Comparison of ENCODE assay signal across 10 cellular contexts in the genomic region with DNA sequence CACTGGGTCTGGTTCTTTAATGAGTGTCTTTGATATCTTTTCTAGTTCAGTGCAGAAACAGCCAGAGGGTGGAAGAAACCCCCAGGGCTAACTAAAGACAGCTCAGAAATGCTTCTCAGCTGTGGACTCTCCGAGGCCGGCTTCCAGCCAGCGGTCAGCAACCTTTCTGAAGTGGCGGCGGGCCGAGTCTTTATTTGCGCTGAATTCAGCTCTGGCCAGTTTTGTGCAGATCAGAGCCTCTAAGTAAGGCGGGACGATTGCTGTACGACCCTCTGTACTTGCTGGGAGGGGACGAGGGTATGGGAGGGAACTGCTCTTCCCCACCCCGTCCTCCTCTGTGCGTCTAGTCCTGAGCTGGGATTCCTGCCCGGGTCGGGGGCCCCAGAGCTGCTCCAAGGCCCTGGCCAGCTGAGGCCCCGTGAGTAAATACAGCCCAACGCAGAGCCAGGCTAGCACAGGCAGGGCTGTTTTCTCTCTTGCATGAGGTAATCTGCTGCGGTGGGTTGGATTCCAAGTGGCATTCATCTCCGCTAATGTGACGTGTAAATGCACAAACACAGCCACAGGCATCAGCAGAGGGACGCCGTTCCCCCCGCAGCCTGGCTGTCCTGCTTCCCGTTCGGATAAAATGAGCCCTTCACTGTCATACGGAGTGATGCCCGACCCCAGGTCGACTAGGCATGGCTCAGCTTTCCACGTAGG.
DNase-seq lines count a peak whose midpoint lies in the region; ATAC-seq, FAIRE-seq and TF ChIP-seq lines count a peak whose summit lies in the region.
"Had no signal": no experiment of that assay in that cellular context is flagged by ENCODE, and none has a peak within 500 bp of the region (broad histone marks: within the 10 kb centered on the region; RNA-seq: fewer than 3 reads in every experiment).

No MANE protein-coding gene starts in this region.

- H3K36me3 Mint-ChIP-seq in WTC11 (peaks cover 8% of the 10 kb centered on the region), HFFc6 (ENCODE audit: low read depth) (peaks cover 10% of the 10 kb centered on the region; the same call in 1 of the 2 replicates)

- H3K27me3 ChIP-seq in BE2C (no peaks in the 10 kb centered on the region), cardiac muscle cell (no peaks in the 10 kb centered on the region), trophoblast cell (ENCODE audit: insufficient read depth, low read length) (no peaks in the 10 kb centered on the region)

- peak overlapping the region; percentile 14 for H2BK5ac ChIP-seq in trophoblast cell (ENCODE audit: low read depth, low read length, poor library complexity)

- no peak overlapping the region for H2BK12ac ChIP-seq in trophoblast cell (ENCODE audit: low read length)

- no peak overlapping the region for H2AK5ac ChIP-seq in trophoblast cell (ENCODE audit: low read length)

- H3K4me1 Mint-ChIP-seq in WTC11: peaks cover 26% of the 10 kb centered on the region
- peaks cover 12% of the 10 kb centered on the region for H3K4me1 Mint-ChIP-seq in HFFc6 (ENCODE audit: low read depth)

- DNase-seq in BE2C (peak; percentile 57), WTC11 (ENCODE audit: low spot score) (no peak), cardiac muscle cell (ENCODE audit: low read depth in 1 of 2, low spot score in 1 of 2) (peak; percentile 24 to 89), trophoblast cell (no peak), GM19239 (ENCODE audit: insufficient read length, low spot score) (no peak), HFFc6 (no peak), germinal center (ENCODE audit: low spot score) (no peak)
- DNase-seq: DND-41, kidney glomerular epithelial cell had no signal

- no peaks in the 10 kb centered on the region for H3K9me3 Mint-ChIP-seq in WTC11
- H3K9me3 Mint-ChIP-seq in HFFc6: no peaks in the 10 kb centered on the region

- no peaks in the 10 kb centered on the region for H3K27me3 Mint-ChIP-seq in WTC11 (ENCODE audit: low read depth)
- H3K27me3 Mint-ChIP-seq in HFFc6 (ENCODE audit: insufficient read depth): no peaks in the 10 kb centered on the region

- no peak for FAIRE-seq in GM19239 (lab: Jason Lieb, UNC)

- POLR2A ChIA-PET in WTC11 (lab: Charles Lee): no interaction called here

- TF ChIP-seq CTCF in BE2C (IDR thresholded peaks at IDR 0.05; ENCODE audit: low read depth, low read length) (no peak), WTC11 (IDR thresholded peaks at IDR 0.05) (no peak), cardiac muscle cell (IDR thresholded peaks at IDR 0.05; ENCODE audit: low read depth, low read length) (no peak), HFFc6 (IDR thresholded peaks at IDR 0.05) (no peak)

- H4K12ac ChIP-seq in trophoblast cell (ENCODE audit: low read depth, low read length): no peak overlapping the region

- no peak overlapping the region for H3K9ac ChIP-seq in trophoblast cell (ENCODE audit: low read length)

- H3K14ac ChIP-seq in trophoblast cell (ENCODE audit: low read length): no peak overlapping the region

- no CpG with 5 or more reads among the region's 29 CpGs for WGBS in trophoblast cell (ENCODE audit: extremely low coverage, insufficient coverage, insufficient read length)

- no peak overlapping the region for H4K8ac ChIP-seq in trophoblast cell (ENCODE audit: low read depth, low read length)

- H3K4ac ChIP-seq in trophoblast cell (ENCODE audit: low read depth, low read length): no peak overlapping the region

- no peak overlapping the region for H3K27ac ChIP-seq in cardiac muscle cell
- peak overlapping the region; percentile 5 for H3K27ac ChIP-seq in trophoblast cell (ENCODE audit: low read depth, low read length)

- H3K27ac Mint-ChIP-seq in WTC11 (peak overlapping the region; percentile 69; the same call in 1 of the 2 replicates), HFFc6 (no peak overlapping the region)

- H3K4me1 ChIP-seq in BE2C: peaks cover 6% of the 10 kb centered on the region; the same call in 1 of the 2 replicates
- H3K4me1 ChIP-seq in cardiac muscle cell (ENCODE audit: low read depth): peaks cover 6% of the 10 kb centered on the region
- H3K4me1 ChIP-seq in trophoblast cell (ENCODE audit: control insufficient read depth in 1 of 2, insufficient read depth in 2 of 2, low read length in 2 of 2): peaks cover 4 to 7% of the 10 kb centered on the region in 2 experiments

- H3K18ac ChIP-seq in trophoblast cell (ENCODE audit: low read length): no peak overlapping the region

- H3K4me3 ChIP-seq in BE2C (ENCODE audit: low read depth, low read length) (peak overlapping the region; percentile 8; the same call in 1 of the 2 replicates), cardiac muscle cell (no peak overlapping the region), trophoblast cell (ENCODE audit: low read depth, low read length) (no peak overlapping the region)

- H3K9me3 ChIP-seq in BE2C: no peaks in the 10 kb centered on the region
- H3K9me3 ChIP-seq in cardiac muscle cell (ENCODE audit: low read depth): no peaks in the 10 kb centered on the region
- no peaks in the 10 kb centered on the region for H3K9me3 ChIP-seq in trophoblast cell (ENCODE audit: insufficient read depth, low read depth, low read length)

- H3K23ac ChIP-seq in trophoblast cell (ENCODE audit: low read length): no peak overlapping the region

- peak; percentile 57; the same call in 1 of the 2 replicates for ATAC-seq in WTC11
- no peak for ATAC-seq in GM21423 (IDR thresholded peaks at IDR 0.05; ENCODE audit: unreplicated experiment)

- no peak overlapping the region for H4K91ac ChIP-seq in trophoblast cell (ENCODE audit: low read depth, low read length)

- peak overlapping the region; percentile 19 for H3K4me2 ChIP-seq in trophoblast cell (ENCODE audit: low read length)

- H3K36me3 ChIP-seq in BE2C (no peaks in the 10 kb centered on the region), cardiac muscle cell (no peaks in the 10 kb centered on the region), trophoblast cell (ENCODE audit: control insufficient read depth in 1 of 2, insufficient read depth in 2 of 2, low read length in 2 of 2) (peaks cover 4 to 7% of the 10 kb centered on the region in 2 experiments)

- no peak overlapping the region for H2AFZ ChIP-seq in trophoblast cell (ENCODE audit: insufficient read depth, low read length, poor library complexity)

- H3K79me1 ChIP-seq in trophoblast cell (ENCODE audit: low read length): no peaks in the 10 kb centered on the region

- H3K79me2 ChIP-seq in trophoblast cell (ENCODE audit: control insufficient read depth, insufficient read depth, low read length, poor library complexity): no peaks in the 10 kb centered on the region

- H2BK120ac ChIP-seq in trophoblast cell (ENCODE audit: insufficient read depth, low read length, poor library complexity): no peak overlapping the region

- H3K4me3 Mint-ChIP-seq in WTC11 (no peak overlapping the region), HFFc6 (no peak overlapping the region)

- CTCF ChIA-PET in WTC11 (lab: Charles Lee): interaction anchor here (0.6 to 1.2 kb wide), 2 partner anchors 11 to 141 kb away, joined by 3 to 4 read pairs; no protein-coding TSS in a partner anchor

TF ChIP-seq in WTC11, 78 proteins besides CTCF, POLR2A, EP300 and RAD21:
- TF ChIP-seq, protein P1, sequence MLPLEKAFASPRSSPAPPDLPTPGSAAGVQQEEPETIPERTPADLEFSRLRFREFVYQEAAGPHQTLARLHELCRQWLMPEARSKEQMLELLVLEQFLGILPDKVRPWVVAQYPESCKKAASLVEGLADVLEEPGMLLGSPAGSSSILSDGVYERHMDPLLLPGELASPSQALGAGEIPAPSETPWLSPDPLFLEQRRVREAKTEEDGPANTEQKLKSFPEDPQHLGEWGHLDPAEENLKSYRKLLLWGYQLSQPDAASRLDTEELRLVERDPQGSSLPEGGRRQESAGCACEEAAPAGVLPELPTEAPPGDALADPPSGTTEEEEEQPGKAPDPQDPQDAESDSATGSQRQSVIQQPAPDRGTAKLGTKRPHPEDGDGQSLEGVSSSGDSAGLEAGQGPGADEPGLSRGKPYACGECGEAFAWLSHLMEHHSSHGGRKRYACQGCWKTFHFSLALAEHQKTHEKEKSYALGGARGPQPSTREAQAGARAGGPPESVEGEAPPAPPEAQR (CRISPR knock-in tag; IDR thresholded peaks at IDR 0.05): no peak

Comparison
In these comparisons a context has a peak if more than half of its experiments do, and no peak if none do; other contexts are left out.
1. DNase-seq: peak in BE2C (single experiment) and cardiac muscle cell (2 of 2); none in WTC11 (single experiment), trophoblast cell (0 of 2), GM19239 (single experiment), HFFc6 (single experiment) and germinal center (single experiment).